ENCODE assay signal across 12 cellular contexts in the genomic region with DNA sequence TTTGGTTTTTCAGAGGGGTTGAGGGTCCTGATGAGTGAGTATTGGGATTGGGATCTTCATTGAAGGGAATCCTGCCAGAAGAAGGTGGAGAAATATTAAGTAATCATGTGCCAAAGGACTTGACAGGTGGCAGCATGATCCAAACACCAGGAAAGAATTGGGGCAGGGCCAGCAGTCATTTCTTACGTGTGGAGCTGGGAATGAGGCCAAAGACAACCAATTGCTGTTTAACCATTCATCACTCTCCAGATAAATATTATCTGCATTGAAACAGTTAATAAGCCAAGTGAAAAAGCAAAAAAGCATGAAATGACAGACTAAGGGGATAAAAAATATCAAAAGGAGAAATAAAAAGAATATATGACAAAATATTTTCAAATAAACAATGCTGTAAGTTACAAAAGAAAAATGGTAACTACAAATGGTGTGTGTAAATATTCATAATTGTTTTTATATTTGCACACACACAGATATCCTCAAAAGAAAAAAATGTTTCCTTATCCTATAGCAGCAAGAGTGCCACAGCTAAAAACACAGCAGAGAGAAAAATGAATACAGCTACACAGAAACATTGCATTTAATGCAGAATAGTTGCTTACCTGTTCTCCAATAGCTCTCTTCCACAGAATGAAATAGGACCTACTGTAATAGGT. TPM values are rescaled to one million over a fixed set of nuclear protein-coding genes. Genes with fewer than 3 reads are reported as not detected.
DNase-seq lines count a peak whose midpoint lies in the region; ATAC-seq, FAIRE-seq and TF ChIP-seq lines count a peak whose summit lies in the region.
"Had no signal": no experiment of that assay in that cellular context is flagged by ENCODE, and none has a peak within 500 bp of the region (broad histone marks: within the 10 kb centered on the region; RNA-seq: fewer than 3 reads in every experiment).

No MANE protein-coding gene starts in this region.

- no TSS peak for BruUV-seq in MCF 10A (replicated peaks; lab: Mats Ljungman, UMichigan)

- peak; percentile 93 for FAIRE-seq in H54 (lab: Jason Lieb, UNC)
- FAIRE-seq: D721Med had no signal

- H3K36me3 Mint-ChIP-seq in MCF 10A (ENCODE audit: insufficient read depth, unreplicated experiment): peaks cover 11% of the 10 kb centered on the region

- peak; percentile 69 to 90 (median 84) for ATAC-seq in right lobe of liver
- ATAC-seq: naive thymus-derived CD4-positive, alpha-beta T cell; stimulated activated naive CD8-positive, alpha-beta T cell treated with anti-CD3 and anti-CD28 coated beads, Interleukin-15, Interleukin-2, amounts not matched to agents 100 U/mL and 50 U/mL, for 24 hours had no signal

- H3K27me3 Mint-ChIP-seq in MCF 10A (ENCODE audit: insufficient read depth, unreplicated experiment): no peaks in the 10 kb centered on the region
- H3K27me3 Mint-ChIP-seq: naive thymus-derived CD4-positive, alpha-beta T cell had no signal

- POLR2A ChIA-PET in MCF 10A (lab: Yijun Ruan, JAX): interaction anchor here (0.7 to 2.8 kb wide), 8 partner anchors 8 to 458 kb away, joined by 3 to 17 read pairs (median 3); a partner anchor contains a TSS

- H3K4me3 ChIP-seq in right lobe of liver: no peak overlapping the region

- H3K27ac Mint-ChIP-seq in MCF 10A (ENCODE audit: low read depth, unreplicated experiment): peak overlapping the region; percentile 55
- H3K27ac Mint-ChIP-seq: naive thymus-derived CD4-positive, alpha-beta T cell had no signal

- no peak for TF ChIP-seq POLR2A in H54 (IDR thresholded peaks at IDR 0.05; ENCODE audit: low read depth, low read length)
- no peak for TF ChIP-seq POLR2A in right lobe of liver (IDR thresholded peaks at IDR 0.05)

- H3K4me3 Mint-ChIP-seq in MCF 10A (ENCODE audit: unreplicated experiment): no peak overlapping the region
- H3K4me3 Mint-ChIP-seq: naive thymus-derived CD4-positive, alpha-beta T cell had no signal

- H3K4me1 Mint-ChIP-seq in MCF 10A (ENCODE audit: insufficient read depth, unreplicated experiment): peaks cover 17% of the 10 kb centered on the region

- DNase-seq in H54 (ENCODE audit: insufficient read length, low spot score): no peak
- peak; percentile 58 for DNase-seq in NCI-H2081 treated with DMSO at 0.1 percent for 48 hours (lab: John Stamatoyannopoulos, UW)
- DNase-seq in MCF 10A (ENCODE audit: unreplicated experiment): peak; percentile 95
- DNase-seq in right lobe of liver: peak; percentile 57 to 78 (median 68)
- no peak for DNase-seq in SK-N-DZ (ENCODE audit: low spot score)
- DNase-seq in NK-92 (lab: John Stamatoyannopoulos, UW; ENCODE audit: unreplicated experiment): no peak
- no peak for DNase-seq in inferior parietal cortex (ENCODE audit: extremely low spot score)
- DNase-seq in NK-92 treated with Interleukin-12 subunit alpha and Interleukin-12 subunit beta, amount 100 ng/mL, for 24 hours (lab: John Stamatoyannopoulos, UW): no peak
- DNase-seq: cortex of kidney; naive thymus-derived CD4-positive, alpha-beta T cell; stimulated activated naive CD8-positive, alpha-beta T cell treated with anti-CD3 and anti-CD28 coated beads, Interleukin-15, Interleukin-2, amounts not matched to agents 100 U/mL and 50 U/mL, for 24 hours had no signal

- H3K9me3 Mint-ChIP-seq in MCF 10A (ENCODE audit: unreplicated experiment): no peaks in the 10 kb centered on the region
- H3K9me3 Mint-ChIP-seq: naive thymus-derived CD4-positive, alpha-beta T cell had no signal

- no peaks in the 10 kb centered on the region for H3K4me1 ChIP-seq in right lobe of liver

- TF ChIP-seq CTCF in MCF 10A (IDR thresholded peaks at IDR 0.05; ENCODE audit: unreplicated experiment) (no peak), right lobe of liver (IDR thresholded peaks at IDR 0.05) (no peak)

- peaks cover 0 to 8% (median 0%) of the 10 kb centered on the region in 4 donors for H3K36me3 ChIP-seq in right lobe of liver

- 18% methylated on average over 1 of the region's 1 CpG for WGBS in right lobe of liver (ENCODE audit: insufficient coverage, low coverage, low lambda C conversion rate, missing lambda C conversion rate)

- intact Hi-C loops in MCF 10A (cut with micrococcal nuclease): no loop called here
- intact Hi-C loops in right lobe of liver (cut with DNase I): no loop called here

- no peaks in the 10 kb centered on the region for H3K9me3 ChIP-seq in right lobe of liver

- CTCF ChIA-PET in MCF 10A (lab: Yijun Ruan, JAX): interaction anchor here (1.2 to 1.6 kb wide), 3 partner anchors 10 to 101 kb away, joined by 3 to 8 read pairs (median 4); no protein-coding TSS in a partner anchor

- H3K27me3 ChIP-seq in right lobe of liver: no peaks in the 10 kb centered on the region

- no peak overlapping the region for H3K27ac ChIP-seq in right lobe of liver

RNA-seq across cellular contexts. Expression of a gene that starts 26.1 kb away (rescaled TPM):
- total RNA-seq in MCF 10A (2022) (16.9 and 21.4 TPM in 2 replicates), right lobe of liver (10 to 100 TPM in 5 of 6 experiments, 1 to 10 TPM in 1; 8.5 to 15.1 (median 12.4) TPM)
- 27.3 and 37.7 TPM in 2 replicates for polyA plus RNA-seq in SK-N-DZ (2014; cell fraction: cytosol; rRNA removed)
- 124 and 173 TPM in 2 replicates for polyA plus RNA-seq in SK-N-DZ (2014; cell fraction: nucleus; rRNA removed)

Comparison
In these comparisons a context has a peak if more than half of its experiments do, and no peak if none do; other contexts are left out.
1. DNase-seq: peak in NCI-H2081 treated with DMSO at 0.1 percent for 48 hours (single experiment), MCF 10A (single experiment) and right lobe of liver (3 of 3); none in H54 (single experiment), SK-N-DZ (single experiment), NK-92 (single experiment), inferior parietal cortex (single experiment) and NK-92 treated with Interleukin-12 subunit alpha and Interleukin-12 subunit beta, amount 100 ng/mL, for 24 hours (single experiment).